Comparison of ENCODE assay signal across 8 cellular contexts in genomic region chr19:38402623-38402966, GRCh38. TPM values are rescaled to one million over a fixed set of nuclear protein-coding genes. Genes with fewer than 3 reads are reported as not detected.
DNase-seq lines count a peak whose midpoint lies in the region; ATAC-seq and TF ChIP-seq lines count a peak whose summit lies in the region.

No MANE protein-coding gene starts in this region.

- peak overlapping the region; percentile 75 for H3K4me3 Mint-ChIP-seq in activated T-helper 2 cell treated with anti-CD3 and anti-CD28 coated beads, Interferon-gamma antibody, Interleukin-2, Interleukin-4, amounts not matched to agents 10 μg/mL and 5 μg/mL and 100 μg/mL, durations not matched to agents 14 hours and 24 hours and 36 hours (ENCODE audit: low read depth)

- intact Hi-C loops in heart right ventricle (cut with DNase I) (loop anchor here (2.0 to 10.0 kb wide), 12 partner anchors 112 to 1072 kb away; partner anchors contain the start of genes MRPS12 (in 4 of the 10), SARS2 (in 4 of the 10), EIF3K (in 2 of the 10) and MAP4K1 (in 1 of the 10)), left ventricle myocardium superior (cut with micrococcal nuclease) (no loop called here), vagina (cut with DNase I) (no loop called here)
- intact Hi-C loops in activated T-helper 2 cell treated with anti-CD3 and anti-CD28 coated beads, Interferon-gamma antibody, Interleukin-2, Interleukin-4, amounts not matched to agents 10 μg/mL and 5 μg/mL and 100 μg/mL, durations not matched to agents 14 hours and 24 hours and 36 hours (cut with micrococcal nuclease): loop anchor here (2.0 to 10.0 kb wide), 3 partner anchors 38 to 235 kb away; no protein-coding TSS in a partner anchor

- H3K9ac ChIP-seq in liver (ENCODE audit: low read depth in 1 of 2, low read length in 2 of 2): peak overlapping the region in 1 of 2 donors; percentile 76

- H3K9me3 Mint-ChIP-seq in activated T-helper 2 cell treated with anti-CD3 and anti-CD28 coated beads, Interferon-gamma antibody, Interleukin-2, Interleukin-4, amounts not matched to agents 10 μg/mL and 5 μg/mL and 100 μg/mL, durations not matched to agents 14 hours and 24 hours and 36 hours: no peaks in the 10 kb centered on the region

- H3K4me3 ChIP-seq in heart right ventricle (peak overlapping the region in 9 of 10 donors; percentile 68 to 99 (median 89)), liver (ENCODE audit: low read depth in 1 of 3, low read length in 3 of 3) (peak overlapping the region in 2 of 3 donors; percentile 54 to 95), vagina (peak overlapping the region; percentile 96 to 98)

- peaks cover 8% of the 10 kb centered on the region for H3K4me1 Mint-ChIP-seq in activated T-helper 2 cell treated with anti-CD3 and anti-CD28 coated beads, Interferon-gamma antibody, Interleukin-2, Interleukin-4, amounts not matched to agents 10 μg/mL and 5 μg/mL and 100 μg/mL, durations not matched to agents 14 hours and 24 hours and 36 hours (ENCODE audit: low read depth)

- TF ChIP-seq CTCF in heart right ventricle (IDR thresholded peaks at IDR 0.05) (no peak), liver (IDR thresholded peaks at IDR 0.05; ENCODE audit: low read depth, low read length, missing input control) (no peak), vagina (IDR thresholded peaks at IDR 0.05) (no peak)

- H3K27ac Mint-ChIP-seq in activated T-helper 2 cell treated with anti-CD3 and anti-CD28 coated beads, Interferon-gamma antibody, Interleukin-2, Interleukin-4, amounts not matched to agents 10 μg/mL and 5 μg/mL and 100 μg/mL, durations not matched to agents 14 hours and 24 hours and 36 hours: peak overlapping the region; percentile 76

- DNase-seq in heart right ventricle: no peak
- DNase-seq in left ventricle myocardium superior: no peak
- DNase-seq in activated T-helper 2 cell treated with anti-CD3 and anti-CD28 coated beads, Interferon-gamma antibody, Interleukin-2, Interleukin-4, amounts not matched to agents 10 μg/mL and 5 μg/mL and 100 μg/mL, durations not matched to agents 14 hours and 24 hours and 36 hours (ENCODE audit: low spot score): no peak
- DNase-seq in vagina (ENCODE audit: extremely low spot score in 2 of 2): no peak
- DNase-seq in D341Med (ENCODE audit: low spot score): no peak
- DNase-seq in AML-193 (lab: John Stamatoyannopoulos, UW): no peak
- no peak for DNase-seq in islet precursor cell

- H3K27ac ChIP-seq in heart right ventricle (peak overlapping the region in 3 of 10 donors; percentile 48 to 88 (median 87)), liver (ENCODE audit: low read depth in 1 of 2, low read length in 2 of 2) (no peak overlapping the region), vagina (peak overlapping the region; percentile 96)

- WGBS in heart right ventricle, 2 donors: 2 to 6% methylated on average over 18 of the region's 18 CpGs
- 10% methylated on average over 18 of the region's 18 CpGs for WGBS in liver

- peak in 4 of 8 donors; percentile 1 to 3 (median 2) for ATAC-seq in heart right ventricle
- no peak for ATAC-seq in left ventricle myocardium superior

- no peak for TF ChIP-seq POLR2A in vagina (IDR thresholded peaks at IDR 0.05)

- peaks cover 3% of the 10 kb centered on the region for H3K27me3 Mint-ChIP-seq in activated T-helper 2 cell treated with anti-CD3 and anti-CD28 coated beads, Interferon-gamma antibody, Interleukin-2, Interleukin-4, amounts not matched to agents 10 μg/mL and 5 μg/mL and 100 μg/mL, durations not matched to agents 14 hours and 24 hours and 36 hours (ENCODE audit: low read depth)

- H3K4me1 ChIP-seq in heart right ventricle: peaks cover 0 to 17% (median 11%) of the 10 kb centered on the region in 9 donors
- H3K4me1 ChIP-seq in liver (ENCODE audit: control insufficient read depth in 4 of 4, insufficient read depth in 4 of 4, low read length in 3 of 4): peaks cover 0 to 7% (median 3%) of the 10 kb centered on the region in 4 donors
- H3K4me1 ChIP-seq in vagina: peaks cover 22% of the 10 kb centered on the region

- no peak for TF ChIP-seq RAD21 in liver (IDR thresholded peaks at IDR 0.05)

- peaks cover 0 to 30% (median 12%) of the 10 kb centered on the region in 9 donors for H3K36me3 ChIP-seq in heart right ventricle
- peaks cover 0 to 6% (median 2%) of the 10 kb centered on the region in 4 donors for H3K36me3 ChIP-seq in liver (ENCODE audit: control insufficient read depth in 4 of 4, insufficient read depth in 3 of 4, low read depth in 1 of 4, low read length in 3 of 4)
- peaks cover 0 to 23% of the 10 kb centered on the region in 2 donors for H3K36me3 ChIP-seq in vagina

- H3K27me3 ChIP-seq in heart right ventricle (peaks cover 8 to 41% (median 33%) of the 10 kb centered on the region in 7 donors), liver (ENCODE audit: control insufficient read depth in 4 of 4, insufficient read depth in 4 of 4, low read length in 3 of 4) (no peaks in the 10 kb centered on the region), vagina (no peaks in the 10 kb centered on the region)

- H3K9me3 ChIP-seq in heart right ventricle: no peaks in the 10 kb centered on the region
- no peaks in the 10 kb centered on the region for H3K9me3 ChIP-seq in liver (ENCODE audit: control insufficient read depth in 4 of 4, low read length in 3 of 4)
- H3K9me3 ChIP-seq in vagina: no peaks in the 10 kb centered on the region

- peaks cover 17% of the 10 kb centered on the region for H3K36me3 Mint-ChIP-seq in activated T-helper 2 cell treated with anti-CD3 and anti-CD28 coated beads, Interferon-gamma antibody, Interleukin-2, Interleukin-4, amounts not matched to agents 10 μg/mL and 5 μg/mL and 100 μg/mL, durations not matched to agents 14 hours and 24 hours and 36 hours (ENCODE audit: low read depth)

TF ChIP-seq in liver, 16 proteins besides CTCF, POLR2A, EP300 and RAD21 (continues in another document):
- TF ChIP-seq HNF4G (IDR thresholded peaks at IDR 0.05) (no peak), HNF4A (conservative IDR thresholded peaks at IDR 0.05) (no peak), FOXA1 (IDR thresholded peaks at IDR 0.05) (no peak)

RNA-seq across cellular contexts. Expression of gene FAM98C, which starts 0.3 kb away (rescaled TPM):
- total RNA-seq in heart right ventricle: 10 to 100 TPM in 9 of 10 donors, 1 to 10 TPM in 1; 9.8 to 16.1 (median 12.2) TPM
- polyA plus RNA-seq in heart right ventricle: 10 to 100 TPM; 13.3 to 14.1 TPM
- total RNA-seq in left ventricle myocardium superior: 11.9 TPM
- total RNA-seq in activated T-helper 2 cell treated with anti-CD3 and anti-CD28 coated beads, Interferon-gamma antibody, Interleukin-2, Interleukin-4, amounts not matched to agents 10 μg/mL and 5 μg/mL and 100 μg/mL, durations not matched to agents 14 hours and 24 hours and 36 hours: 32.7 and 34.5 TPM in 2 replicates
- 1 to 10 TPM; 4.2 to 7.1 TPM for total RNA-seq in liver
- 1 to 10 TPM; 5.3 to 8.5 TPM for polyA plus RNA-seq in liver
- total RNA-seq in vagina: 32.7 TPM

RNA-seq across cellular contexts. Expression of gene SPRED3, which starts 14.1 kb away (rescaled TPM):
- total RNA-seq in heart right ventricle (1 to 10 TPM in 2 of 10 donors, under 1 TPM in 8; 0.17 to 1.7 (median 0.58) TPM), left ventricle myocardium superior (0.10 TPM), liver (under 1 TPM in 1 of 2 donors, not detected in 1; under 0.01 TPM), vagina (0.49 TPM)
- polyA plus RNA-seq in heart right ventricle (under 1 TPM; 0.44 to 0.51 TPM), liver (under 1 TPM in 1 of 2 donors, not detected in 1; 0.09 TPM)
- 3.2 TPM in 2 replicates for total RNA-seq in activated T-helper 2 cell treated with anti-CD3 and anti-CD28 coated beads, Interferon-gamma antibody, Interleukin-2, Interleukin-4, amounts not matched to agents 10 μg/mL and 5 μg/mL and 100 μg/mL, durations not matched to agents 14 hours and 24 hours and 36 hours

RNA-seq across cellular contexts. Expression of gene GGN, which starts 14.8 kb away (rescaled TPM):
- total RNA-seq in heart right ventricle: under 1 TPM in 5 of 10 donors, not detected in 5; 0.13 to 0.57 (median 0.40) TPM
- polyA plus RNA-seq in heart right ventricle: under 1 TPM in 1 of 2 donors, not detected in 1; 0.22 TPM
- total RNA-seq in left ventricle myocardium superior: 0.15 TPM
- total RNA-seq in activated T-helper 2 cell treated with anti-CD3 and anti-CD28 coated beads, Interferon-gamma antibody, Interleukin-2, Interleukin-4, amounts not matched to agents 10 μg/mL and 5 μg/mL and 100 μg/mL, durations not matched to agents 14 hours and 24 hours and 36 hours: 0.71 TPM in 1 of 2 replicates, not detected in the other
- not detected for total RNA-seq in liver
- polyA plus RNA-seq in liver: not detected
- total RNA-seq in vagina: not detected

RNA-seq across cellular contexts. Expression of gene RASGRP4, which starts 23.4 kb away (rescaled TPM):
- 1 to 10 TPM in 5 of 10 donors, under 1 TPM in 5; 0.42 to 3.5 (median 0.99) TPM for total RNA-seq in heart right ventricle
- 1 to 10 TPM in 1 of 2 donors, under 1 TPM in 1; 0.64 to 1.0 TPM for polyA plus RNA-seq in heart right ventricle
- 1.2 TPM for total RNA-seq in left ventricle myocardium superior
- total RNA-seq in activated T-helper 2 cell treated with anti-CD3 and anti-CD28 coated beads, Interferon-gamma antibody, Interleukin-2, Interleukin-4, amounts not matched to agents 10 μg/mL and 5 μg/mL and 100 μg/mL, durations not matched to agents 14 hours and 24 hours and 36 hours: 17.6 and 20.0 TPM in 2 replicates
- 1 to 10 TPM; 1.9 to 2.4 TPM for total RNA-seq in liver
- polyA plus RNA-seq in liver: 1 to 10 TPM in 1 of 2 donors, under 1 TPM in 1; 0.60 to 1.4 TPM
- total RNA-seq in vagina: 2.9 TPM

RNA-seq across cellular contexts. Expression of gene PSMD8, which starts 28.2 kb away (rescaled TPM):
- 100 to 1,000 TPM; 234 to 426 (median 302) TPM for total RNA-seq in heart right ventricle
- polyA plus RNA-seq in heart right ventricle: 100 to 1,000 TPM; 113 to 513 TPM
- total RNA-seq in left ventricle myocardium superior: 306 TPM
- 286 and 299 TPM in 2 replicates for total RNA-seq in activated T-helper 2 cell treated with anti-CD3 and anti-CD28 coated beads, Interferon-gamma antibody, Interleukin-2, Interleukin-4, amounts not matched to agents 10 μg/mL and 5 μg/mL and 100 μg/mL, durations not matched to agents 14 hours and 24 hours and 36 hours
- 100 to 1,000 TPM; 129 to 134 TPM for total RNA-seq in liver
- 100 to 1,000 TPM in 1 of 2 donors, 10 to 100 TPM in 1; 89.3 to 110 TPM for polyA plus RNA-seq in liver
- 169 TPM for total RNA-seq in vagina

Comparison
In these comparisons a context has a peak if more than half of its experiments do, and no peak if none do; other contexts are left out.
1. intact Hi-C loops: an anchor here in heart right ventricle (2.0 to 10.0 kb wide) and activated T-helper 2 cell treated with anti-CD3 and anti-CD28 coated beads, Interferon-gamma antibody, Interleukin-2, Interleukin-4, amounts not matched to agents 10 μg/mL and 5 μg/mL and 100 μg/mL, durations not matched to agents 14 hours and 24 hours and 36 hours (2.0 to 10.0 kb wide); none called in left ventricle myocardium superior and vagina.